ENCODE assay signal across 1 cellular context in genomic region chr19:48975947-48976847, GRCh38.
A peak's percentile ranks its signal among the peaks of the same experiment; 100 is the strongest.
TF ChIP-seq lines count a peak whose summit lies in the region.

No MANE protein-coding gene starts in this region.

TF ChIP-seq in K562, 482 proteins besides CTCF, POLR2A, EP300 and RAD21 (continues in another document):
- TF ChIP-seq ZNF57 (CRISPR knock-in tag; IDR thresholded peaks at IDR 0.05): no peak
- peak; percentile 83 for TF ChIP-seq NR2C1 (IDR thresholded peaks at IDR 0.05)
- TF ChIP-seq NR2C1 (tag; IDR thresholded peaks at IDR 0.05): peak; percentile 92
- TF ChIP-seq EP400 (IDR thresholded peaks at IDR 0.05): no peak
- TF ChIP-seq PTTG1 (tag; IDR thresholded peaks at IDR 0.05; ENCODE audit: low read depth): no peak
- TF ChIP-seq BRD9 (IDR thresholded peaks at IDR 0.05; ENCODE audit: low read depth, partially characterized antibody): no peak
- TF ChIP-seq CHD1 (IDR thresholded peaks at IDR 0.05; ENCODE audit: low read length): no peak
- no peak for TF ChIP-seq CCNT2 (IDR thresholded peaks at IDR 0.05; ENCODE audit: borderline replicate concordance, extremely low read depth, insufficient read length, low read depth, low read length)
- peak; percentile 54; the same call in 1 of the 2 replicates for TF ChIP-seq SP1 (CRISPR knock-in tag; IDR thresholded peaks at IDR 0.05)
- peak; percentile 92 for TF ChIP-seq ZNF143 (CRISPR knock-in tag; IDR thresholded peaks at IDR 0.05)
- no peak for TF ChIP-seq PRMT5 (CRISPR knock-in tag; IDR thresholded peaks at IDR 0.05)
- TF ChIP-seq ZNF639 (CRISPR knock-in tag; conservative IDR thresholded peaks at IDR 0.05 in 1 of 2, IDR thresholded peaks at IDR 0.05 in 1 of 2): 0 out of 4 replicates have a peak, but pooled peaks of 1 of the 2 experiments have one; percentile 16
- peak; percentile 69 for TF ChIP-seq CXXC5 (CRISPR knock-in tag; IDR thresholded peaks at IDR 0.05)
- no peak for TF ChIP-seq ATF1 (CRISPR knock-in tag; IDR thresholded peaks at IDR 0.05)
- peak; percentile 95 for TF ChIP-seq ATF1 (tag; IDR thresholded peaks at IDR 0.05)
- TF ChIP-seq ZNF197 (CRISPR knock-in tag; IDR thresholded peaks at IDR 0.05; ENCODE audit: low read depth): peak; percentile 82; the same call in 1 of the 2 replicates
- peak; percentile 96 for TF ChIP-seq HCFC1 (IDR thresholded peaks at IDR 0.05; ENCODE audit: low read depth, low read length)
- no peak for TF ChIP-seq CHD7 (IDR thresholded peaks at IDR 0.05; ENCODE audit: low read depth, low read length)
- TF ChIP-seq ZNF644 (tag; IDR thresholded peaks at IDR 0.05; ENCODE audit: low read depth): peak; percentile 80; the same call in 1 of the 2 replicates
- TF ChIP-seq XRCC5 (IDR thresholded peaks at IDR 0.05; ENCODE audit: low read depth, low read length): 0 out of 2 replicates have a peak, but pooled peaks have one; percentile 38
- TF ChIP-seq ZNF316 (IDR thresholded peaks at IDR 0.05): no peak
- no peak for TF ChIP-seq SRSF3 (IDR thresholded peaks at IDR 0.05; ENCODE audit: insufficient read depth, low read length)
- TF ChIP-seq ID3 (CRISPR knock-in tag; IDR thresholded peaks at IDR 0.05): no peak
- TF ChIP-seq ID3 (tag; IDR thresholded peaks at IDR 0.05): peak; percentile 61; the same call in 1 of the 2 replicates
- TF ChIP-seq CBFA2T3 (IDR thresholded peaks at IDR 0.05): no peak
- TF ChIP-seq STAT5B (CRISPR knock-in tag; IDR thresholded peaks at IDR 0.05): no peak
- no peak for TF ChIP-seq USF2 (CRISPR knock-in tag; IDR thresholded peaks at IDR 0.05)
- TF ChIP-seq VEZF1 (CRISPR knock-in tag; IDR thresholded peaks at IDR 0.05): peak; percentile 47
- no peak for TF ChIP-seq TOE1 (IDR thresholded peaks at IDR 0.05; ENCODE audit: borderline replicate concordance)
- no peak for TF ChIP-seq TOE1 (CRISPR knock-in tag; IDR thresholded peaks at IDR 0.05; ENCODE audit: borderline replicate concordance, low read depth)
- no peak for TF ChIP-seq ZNF146 (CRISPR knock-in tag; IDR thresholded peaks at IDR 0.05; ENCODE audit: unreplicated experiment)
- TF ChIP-seq ELF1 (tag; IDR thresholded peaks at IDR 0.05): peak; percentile 84
- TF ChIP-seq NFXL1 (CRISPR knock-in tag; IDR thresholded peaks at IDR 0.05): no peak
- no peak for TF ChIP-seq ZFX (CRISPR knock-in tag; IDR thresholded peaks at IDR 0.05)
- no peak for TF ChIP-seq HNRNPH1 (optimal IDR thresholded peaks at IDR 0.05; ENCODE audit: low read depth, low read length)
- no peak for TF ChIP-seq TCF15 (CRISPR knock-in tag; IDR thresholded peaks at IDR 0.05)
- no peak for TF ChIP-seq REST (CRISPR knock-in tag; IDR thresholded peaks at IDR 0.05; ENCODE audit: low read depth)
- TF ChIP-seq HDAC6 (IDR thresholded peaks at IDR 0.05; ENCODE audit: low read depth, low read length): no peak
- TF ChIP-seq ZNF224 (CRISPR knock-in tag; IDR thresholded peaks at IDR 0.05): no peak
- TF ChIP-seq GMEB1 (CRISPR knock-in tag; IDR thresholded peaks at IDR 0.05): peak; percentile 37; the same call in 1 of the 2 replicates
- 0 out of 2 replicates have a peak, but pooled peaks have one; percentile 57 for TF ChIP-seq DDX20 (tag; IDR thresholded peaks at IDR 0.05; ENCODE audit: low read depth)
- TF ChIP-seq ZKSCAN1 (IDR thresholded peaks at IDR 0.05; ENCODE audit: low read depth, low read length): no peak
- TF ChIP-seq ATF7 (IDR thresholded peaks at IDR 0.05): peak; percentile 53
- TF ChIP-seq BACH1 (tag; IDR thresholded peaks at IDR 0.05): peak; percentile 66; the same call in 1 of the 2 replicates
- TF ChIP-seq ZC3H8 (IDR thresholded peaks at IDR 0.05): no peak
- no peak for TF ChIP-seq ZNF124 (CRISPR knock-in tag; IDR thresholded peaks at IDR 0.05)
- peak; percentile 98 to 99 for TF ChIP-seq SIX5 (IDR thresholded peaks at IDR 0.05; ENCODE audit: borderline replicate concordance in 1 of 2, insufficient read depth in 1 of 2, low read depth in 1 of 2, low read length in 2 of 2)
